18 cellular contexts compared by ENCODE assay signal in the genomic region with DNA sequence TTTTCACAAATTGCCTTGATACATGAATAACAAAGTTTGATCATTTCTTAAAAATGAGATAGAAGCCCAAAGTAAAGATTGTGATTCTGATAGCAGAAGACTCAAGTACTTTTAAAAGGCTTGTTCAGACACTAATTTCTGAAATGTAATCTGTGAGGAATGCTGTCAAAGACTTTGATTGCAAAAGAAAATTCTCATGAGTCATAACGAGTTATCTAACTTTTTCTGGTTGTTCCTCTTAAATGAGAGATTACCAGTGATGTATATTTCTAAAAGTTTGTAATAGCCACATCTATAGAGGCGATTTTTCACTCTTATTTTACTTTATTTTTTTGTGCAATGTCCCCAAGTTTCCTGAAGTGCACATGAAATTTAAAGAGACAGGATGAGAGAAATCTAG. TPM values are rescaled to one million over a fixed set of nuclear protein-coding genes. Genes with fewer than 3 reads are reported as not detected.
DNase-seq lines count a peak whose midpoint lies in the region; ATAC-seq and TF ChIP-seq lines count a peak whose summit lies in the region.
"Had no signal": no experiment of that assay in that cellular context is flagged by ENCODE, and none has a peak within 500 bp of the region (broad histone marks: within the 10 kb centered on the region; RNA-seq: fewer than 3 reads in every experiment).

No MANE protein-coding gene starts in this region.

- H3K4me3 Mint-ChIP-seq in immature natural killer cell: no peak overlapping the region
- H3K4me3 Mint-ChIP-seq: CD4-positive, alpha-beta memory T cell; endodermal cell; mesothelial cell of epicardium had no signal

- peaks cover 5 to 10% (median 7%) of the 10 kb centered on the region in 3 donors for H3K27me3 Mint-ChIP-seq in immature natural killer cell (ENCODE audit: low read depth in 3 of 3)

- no peaks in the 10 kb centered on the region for H3K9me3 ChIP-seq in left lung

- peak; percentile 34 for ATAC-seq in left lung
- ATAC-seq in GM18868 (IDR thresholded peaks at IDR 0.05; ENCODE audit: unreplicated experiment): no peak
- no peak for ATAC-seq in GM18505 (IDR thresholded peaks at IDR 0.05; ENCODE audit: unreplicated experiment)

- H3K4me3 ChIP-seq in AG10803 (ENCODE audit: low read length) (no peak overlapping the region), left lung (no peak overlapping the region)

- no peaks in the 10 kb centered on the region for H3K9me3 Mint-ChIP-seq in immature natural killer cell
- H3K9me3 Mint-ChIP-seq: endodermal cell, mesothelial cell of epicardium had no signal

- no peaks in the 10 kb centered on the region for H3K4me1 Mint-ChIP-seq in immature natural killer cell
- H3K4me1 Mint-ChIP-seq: CD4-positive, alpha-beta memory T cell had no signal

- no peak for TF ChIP-seq CTCF in AG10803 (conservative IDR thresholded peaks at IDR 0.05; ENCODE audit: low read length)
- no peak for TF ChIP-seq CTCF in left lung (IDR thresholded peaks at IDR 0.05)

- intact Hi-C loops in left lung (cut with DNase I): no loop called here

- no peak for TF ChIP-seq POLR2A in GM18505 (IDR thresholded peaks at IDR 0.05; ENCODE audit: borderline replicate concordance, extremely low read depth, insufficient read depth, insufficient read length)

- DNase-seq in AG10803 (ENCODE audit: low read depth): peak; percentile 55
- DNase-seq in M059J (ENCODE audit: low read depth): peak; percentile 62
- peak; percentile 84 for DNase-seq in amniotic epithelial cell (ENCODE audit: low read depth)
- no peak for DNase-seq in left lung
- DNase-seq in immature natural killer cell: no peak
- no peak for DNase-seq in NCI-H1092 (lab: John Stamatoyannopoulos, UW)
- DNase-seq: activated CD4-positive, CD25-positive, alpha-beta regulatory T cell treated with anti-CD3 and anti-CD28 coated beads, Interleukin-2, amount 50 U/mL, for 72 hours; activated T-cell treated with anti-CD3 and anti-CD28 coated beads, Interleukin-2, amount 50 U/mL, for 48 hours; anterior cingulate cortex; CD4-positive, alpha-beta memory T cell; endodermal cell; NCI-H1048; posterior cingulate gyrus; stimulated activated CD4-positive, alpha-beta T cell treated with anti-CD3 and anti-CD28 coated beads, Interleukin-2, amount 100 ng/mL, for 24 hours; stimulated activated naive CD4-positive, alpha-beta T cell treated with Interleukin-2 at 50 U/mL for 16 hours had no signal

- no peaks in the 10 kb centered on the region for H3K27me3 ChIP-seq in left lung

- H3K4me1 ChIP-seq in left lung: peaks cover 0 to 44% of the 10 kb centered on the region in 2 donors

- H3K36me3 Mint-ChIP-seq in immature natural killer cell: no peaks in the 10 kb centered on the region
- H3K36me3 Mint-ChIP-seq: CD4-positive, alpha-beta memory T cell; mesothelial cell of epicardium had no signal

- H3K36me3 ChIP-seq in left lung: peaks cover 0 to 21% of the 10 kb centered on the region in 2 donors

- H3K27ac ChIP-seq in left lung: peak overlapping the region; percentile 16 to 85

- no peak overlapping the region for H3K27ac Mint-ChIP-seq in immature natural killer cell
- H3K27ac Mint-ChIP-seq: CD4-positive, alpha-beta memory T cell; endodermal cell; mesothelial cell of epicardium had no signal

RNA-seq across cellular contexts. Expression of gene PYGL, which starts 7.0 kb away (rescaled TPM):
- 44.9 and 75.8 TPM in 2 replicates for total RNA-seq in M059J (2014; rRNA removed; shearing (Covaris generic))
- 10 to 100 TPM; 48.8 to 85.4 TPM for total RNA-seq in left lung
- polyA plus RNA-seq in immature natural killer cell: 1 to 10 TPM in 1 of 3 donors, under 1 TPM in 1, not detected in 1; 0.50 to 2.1 TPM
- polyA plus RNA-seq: CD4-positive, alpha-beta memory T cell had no signal

Comparison
In these comparisons a context has a peak if more than half of its experiments do, and no peak if none do; other contexts are left out.
1. DNase-seq: peak in AG10803 (single experiment), M059J (single experiment) and amniotic epithelial cell (single experiment); none in left lung (0 of 2), immature natural killer cell (0 of 3) and NCI-H1092 (single experiment).